ENCODE assay signal across 14 cellular contexts in the genomic region with DNA sequence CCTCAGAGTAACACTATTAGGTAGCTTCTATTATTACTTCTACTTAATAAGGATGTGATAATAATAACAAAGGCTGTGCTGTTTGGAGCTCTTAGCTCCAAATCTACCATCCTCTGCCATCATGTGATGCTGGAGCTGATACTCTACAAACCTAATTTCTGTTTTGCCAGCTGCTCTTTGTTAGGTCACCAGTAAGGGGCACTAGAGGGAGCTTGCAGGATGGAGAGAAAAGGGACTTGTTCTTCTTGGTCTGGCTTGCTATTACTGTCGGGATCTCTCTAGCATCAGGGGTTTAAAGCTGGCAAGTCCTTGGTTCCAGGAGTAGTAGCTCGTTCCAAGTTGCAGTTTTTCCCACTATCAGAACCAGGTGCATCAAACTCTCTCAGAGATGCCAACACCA.
DNase-seq lines count a peak whose midpoint lies in the region; ATAC-seq, FAIRE-seq and TF ChIP-seq lines count a peak whose summit lies in the region.
"Had no signal": no experiment of that assay in that cellular context is flagged by ENCODE, and none has a peak within 500 bp of the region (broad histone marks: within the 10 kb centered on the region; RNA-seq: fewer than 3 reads in every experiment).

No MANE protein-coding gene starts in this region.

- RAD21 ChIA-PET in HCT116 (lab: Charles Lee; ENCODE audit: low non-redundant PET in 1 of 2, low total read pairs in 2 of 2, uncharacterized antibody in 2 of 2, unreplicated experiment in 2 of 2), result no interaction called here

- peak in 2 of 3 experiments; percentile 33 to 34; a peak in 2 of 6 replicates for TF ChIP-seq CTCF in HCT116 (IDR thresholded peaks at IDR 0.05 in 2 of 3, conservative IDR thresholded peaks at IDR 0.05 in 1 of 3; ENCODE audit: borderline replicate concordance in 1 of 3, insufficient read depth in 1 of 3, low read depth in 2 of 3, low read length in 2 of 3)
- peak; percentile 50 for TF ChIP-seq CTCF in brain microvascular endothelial cell (IDR thresholded peaks at IDR 0.05; ENCODE audit: low read depth, low read length, missing control alignments)
- peak in 2 of 3 experiments; percentile 10 to 33 for TF ChIP-seq CTCF in keratinocyte (optimal IDR thresholded peaks at IDR 0.05 in 1 of 3, IDR thresholded peaks at IDR 0.05 in 1 of 3, conservative IDR thresholded peaks at IDR 0.05 in 1 of 3; ENCODE audit: extremely low read depth in 1 of 3, insufficient read depth in 2 of 3, low read length in 3 of 3)
- TF ChIP-seq CTCF in omental fat pad (IDR thresholded peaks at IDR 0.05), result no peak
- no peak for TF ChIP-seq CTCF in left lung (IDR thresholded peaks at IDR 0.05)

- no peaks in the 10 kb centered on the region for H3K9me2 ChIP-seq in HCT116 (ENCODE audit: insufficient read depth)

- H3K9me3 ChIP-seq in BLaER1 (peaks cover 9% of the 10 kb centered on the region; the same call in 1 of the 2 replicates), HCT116 (ENCODE audit: control insufficient read depth in 1 of 2, insufficient read depth in 1 of 2, low read depth in 1 of 2, low read length in 2 of 2) (no peaks in the 10 kb centered on the region), keratinocyte (ENCODE audit: control insufficient read depth, low read depth, low read length) (no peaks in the 10 kb centered on the region), left lung (no peaks in the 10 kb centered on the region)
- H3K9me3 ChIP-seq: heart right ventricle had no signal

- H3K4me1 ChIP-seq in BLaER1, result peaks cover 22% of the 10 kb centered on the region
- H3K4me1 ChIP-seq in HCT116 (ENCODE audit: control insufficient read depth in 1 of 2, insufficient read depth in 2 of 2, low read length in 2 of 2), result no peaks in the 10 kb centered on the region
- H3K4me1 ChIP-seq in keratinocyte (ENCODE audit: control insufficient read depth, extremely low read depth, insufficient read depth, low read length), result no peaks in the 10 kb centered on the region
- no peaks in the 10 kb centered on the region for H3K4me1 ChIP-seq in left lung

- FAIRE-seq in keratinocyte (lab: Jason Lieb, UNC), result no peak
- FAIRE-seq in RCC 7860 (lab: Jason Lieb, UNC), result no peak

- TF ChIP-seq RAD21 in HCT116 (IDR thresholded peaks at IDR 0.05; ENCODE audit: low read depth), result no peak

- no TSS peak for BruUV-seq in HCT116 (replicated peaks; lab: Mats Ljungman, UMichigan)

- dilution Hi-C loops in keratinocyte (cut with MboI; ENCODE audit: extremely low pct_ligation_motif_present, low sequenced_read_pairs), result no loop called here

- no peak for TF ChIP-seq POLR2A in HCT116 (IDR thresholded peaks at IDR 0.05; ENCODE audit: borderline replicate concordance, extremely low read depth, insufficient read depth, insufficient read length)

- no peaks in the 10 kb centered on the region for H4K20me1 ChIP-seq in BLaER1
- H4K20me1 ChIP-seq in HCT116 (ENCODE audit: insufficient read depth), result no peaks in the 10 kb centered on the region
- H4K20me1 ChIP-seq in keratinocyte (ENCODE audit: control insufficient read depth, extremely low read depth, insufficient read depth, low read length), result no peaks in the 10 kb centered on the region

- in situ Hi-C loops in brain microvascular endothelial cell (cut with HindIII; ENCODE audit: low pct_ligation_motif_present, low sequenced_read_pairs), result loop anchor here (25.0 kb wide), 1 partner anchor 541 kb away; no protein-coding TSS in a partner anchor

- H3K4me3 ChIP-seq in BLaER1, result no peak overlapping the region; the same call in 1 of the 2 replicates
- no peak overlapping the region for H3K4me3 ChIP-seq in HCT116 (replicated peaks in 1 of 2; ENCODE audit: low read depth in 1 of 2, low read length in 2 of 2)
- no peak overlapping the region for H3K4me3 ChIP-seq in brain microvascular endothelial cell (ENCODE audit: low read depth, low read length)
- no peak overlapping the region for H3K4me3 ChIP-seq in keratinocyte (ENCODE audit: control insufficient read depth in 2 of 3, extremely low read depth in 1 of 3, insufficient read depth in 2 of 3, low read depth in 1 of 3, low read length in 3 of 3)
- H3K4me3 ChIP-seq in left lung, result no peak overlapping the region
- H3K4me3 ChIP-seq: heart right ventricle had no signal

- H3K36me3 ChIP-seq in BLaER1, result no peaks in the 10 kb centered on the region
- H3K36me3 ChIP-seq in HCT116 (ENCODE audit: control insufficient read depth in 1 of 2, insufficient read depth in 2 of 2, low read length in 2 of 2), result no peaks in the 10 kb centered on the region
- H3K36me3 ChIP-seq in brain microvascular endothelial cell (replicated peaks), result no peaks in the 10 kb centered on the region
- H3K36me3 ChIP-seq in keratinocyte (ENCODE audit: control insufficient read depth in 2 of 2, extremely low read depth in 1 of 2, insufficient read depth in 2 of 2, low read length in 2 of 2), result no peaks in the 10 kb centered on the region
- H3K36me3 ChIP-seq in left lung, result no peaks in the 10 kb centered on the region
- H3K36me3 ChIP-seq: heart right ventricle had no signal

- no peaks in the 10 kb centered on the region for H3K79me2 ChIP-seq in HCT116 (ENCODE audit: insufficient read depth, low read length)
- no peaks in the 10 kb centered on the region for H3K79me2 ChIP-seq in keratinocyte (ENCODE audit: control insufficient read depth, insufficient read depth, low read length)

- H3K27ac ChIP-seq in BLaER1, result no peak overlapping the region
- no peak overlapping the region for H3K27ac ChIP-seq in HCT116 (ENCODE audit: low read depth, low read length)
- H3K27ac ChIP-seq in brain microvascular endothelial cell, result no peak overlapping the region
- H3K27ac ChIP-seq in keratinocyte (ENCODE audit: control insufficient read depth, insufficient read depth, low read length), result no peak overlapping the region
- H3K27ac ChIP-seq in left lung, result no peak overlapping the region

- CTCF ChIA-PET in HCT116 (lab: Charles Lee), result interaction anchor here (0.6 to 1.9 kb wide), 9 partner anchors 9 to 674 kb away, joined by 3 to 6 read pairs (median 5); no protein-coding TSS in a partner anchor

- POLR2A ChIA-PET in HCT116 (lab: Charles Lee), result no interaction called here

- no peak overlapping the region for H2AFZ ChIP-seq in HCT116 (ENCODE audit: low read depth, low read length, poor library complexity, severe bottlenecking)
- H2AFZ ChIP-seq in keratinocyte (ENCODE audit: control insufficient read depth, low read length), result no peak overlapping the region

- ATAC-seq in HCT116 (0 out of 2 replicates have a peak, but pooled peaks have one; percentile 38), omental fat pad (ENCODE audit: low FRiP score) (no peak), left lung (no peak)
- ATAC-seq: stimulated activated naive CD8-positive, alpha-beta T cell treated with anti-CD3 and anti-CD28 coated beads, Interleukin-15, amount 100 ng/mL, for 72 hours had no signal

- H3K27me3 ChIP-seq in BLaER1 (no peaks in the 10 kb centered on the region), HCT116 (ENCODE audit: insufficient read depth, low read length) (no peaks in the 10 kb centered on the region; the same call in 1 of the 2 replicates), brain microvascular endothelial cell (replicated peaks) (no peaks in the 10 kb centered on the region), keratinocyte (ENCODE audit: control insufficient read depth, extremely low read depth, insufficient read depth, low read length) (no peaks in the 10 kb centered on the region), left lung (peaks cover 0 to 5% of the 10 kb centered on the region in 2 donors)

- DNase-seq in HCT116 (ENCODE audit: low read depth, low spot score), result no peak
- DNase-seq in brain microvascular endothelial cell, result no peak
- no peak for DNase-seq in keratinocyte (ENCODE audit: low read depth, low spot score)
- no peak for DNase-seq in omental fat pad (ENCODE audit: low spot score)
- DNase-seq in RCC 7860 (ENCODE audit: low spot score), result no peak
- DNase-seq in left lung, result no peak
- DNase-seq in SIG-M5 (lab: John Stamatoyannopoulos, UW), result no peak
- DNase-seq: activated CD8-positive, alpha-beta memory T cell treated with anti-CD3 and anti-CD28 coated beads for 24 hours; CD4-positive, alpha-beta T cell; heart right ventricle; mammary epithelial cell; NCI-H2081; stimulated activated naive CD8-positive, alpha-beta T cell treated with anti-CD3 and anti-CD28 coated beads, Interleukin-15, amount 100 ng/mL, for 72 hours had no signal

- H3K9me1 ChIP-seq in keratinocyte (ENCODE audit: control insufficient read depth, extremely low read depth, insufficient read depth, low read length), result no peaks in the 10 kb centered on the region

- no peak overlapping the region for H3K9ac ChIP-seq in BLaER1
- no peak overlapping the region for H3K9ac ChIP-seq in HCT116 (ENCODE audit: low read length)
- no peak overlapping the region for H3K9ac ChIP-seq in keratinocyte (ENCODE audit: control insufficient read depth, extremely low read depth, insufficient read depth, low read length)

- H3K4me2 ChIP-seq in BLaER1 (peak overlapping the region; percentile 66), HCT116 (ENCODE audit: low read length) (no peak overlapping the region), keratinocyte (ENCODE audit: control insufficient read depth, extremely low read depth, insufficient read depth, low read depth, low read length) (no peak overlapping the region)

- intact Hi-C loops in HCT116 (cut with micrococcal nuclease), result no loop called here
- intact Hi-C loops in left lung (cut with DNase I), result no loop called here

TF ChIP-seq in HCT116, 20 proteins besides CTCF, POLR2A, EP300 and RAD21:
- no peak for TF ChIP-seq ZNF274 (IDR thresholded peaks at IDR 0.05; ENCODE audit: low read depth, low read length)

Comparison
In these comparisons a context has a peak if more than half of its experiments do, and no peak if none do; other contexts are left out.
1. CTCF ChIP-seq: peak in HCT116 (2 of 3), brain microvascular endothelial cell (single experiment) and keratinocyte (2 of 3); none in omental fat pad (0 of 3) and left lung (0 of 2).